ENCODE assay signal across 7 cellular contexts in the genomic region with DNA sequence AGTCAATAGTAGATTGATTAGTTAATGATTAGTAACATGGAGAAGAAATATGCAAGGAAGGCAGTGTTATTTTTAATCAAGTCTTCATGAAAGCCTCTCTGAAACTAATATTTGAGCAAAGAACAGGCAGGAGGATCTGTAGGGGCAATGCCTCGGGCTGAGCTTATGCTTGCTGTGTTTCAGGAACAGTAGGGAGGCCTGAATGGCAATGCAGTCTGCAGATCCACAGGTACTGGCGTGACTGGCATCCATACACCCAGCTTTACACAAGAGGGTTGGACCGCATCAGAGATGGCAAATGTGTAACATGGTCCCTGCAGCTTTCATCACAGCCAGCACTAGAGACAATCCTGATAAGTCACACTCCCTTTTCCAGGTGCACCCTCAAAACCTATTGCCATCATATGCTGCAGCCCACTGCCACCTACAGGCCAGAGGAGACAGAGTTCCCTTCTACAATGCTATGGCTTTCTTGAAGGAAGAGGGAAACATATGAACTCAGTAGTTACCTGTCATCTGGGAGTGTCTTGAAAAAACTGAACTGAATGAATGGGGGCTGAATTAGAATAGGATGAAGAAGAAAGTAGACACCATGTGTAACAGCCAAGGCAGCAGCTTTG.
DNase-seq lines count a peak whose midpoint lies in the region; ATAC-seq, FAIRE-seq and TF ChIP-seq lines count a peak whose summit lies in the region.

No MANE protein-coding gene starts in this region.

- TF ChIP-seq RAD21 in K562 (CRISPR knock-in tag; conservative IDR thresholded peaks at IDR 0.05 in 1 of 2, IDR thresholded peaks at IDR 0.05 in 1 of 2), result peak; percentile 51 to 61

- CTCF ChIA-PET in K562 (lab: Yijun Ruan, JAX; ENCODE audit: low intra/inter-chr PET ratio), result interaction anchor here (0.5 to 0.7 kb wide), 2 partner anchors 529 to 661 kb away, joined by 3 read pairs; no protein-coding TSS in a partner anchor

- in situ Hi-C loops in K562 (cut with MboI), result no loop called here

- FAIRE-seq in GM12892 (lab: Jason Lieb, UNC) (peak; percentile 87), K562 (lab: Jason Lieb, UNC) (peak; percentile 76)

- H2AFZ ChIP-seq in K562 (ENCODE audit: low read depth, low read length), result no peak overlapping the region

- no peaks in the 10 kb centered on the region for H3K27me3 ChIP-seq in K562 (ENCODE audit: control insufficient read depth in 2 of 2, insufficient read depth in 2 of 2, low read length in 2 of 2)

- no peaks in the 10 kb centered on the region for H3K36me3 ChIP-seq in K562 (ENCODE audit: control insufficient read depth, insufficient read depth, low read length)

- peak; percentile 34 for TF ChIP-seq CTCF in HFF-Myc (IDR thresholded peaks at IDR 0.05; ENCODE audit: low read depth, low read length, missing control alignments)
- TF ChIP-seq CTCF in K562 (IDR thresholded peaks at IDR 0.05 in 2 of 3, conservative IDR thresholded peaks at IDR 0.05 in 1 of 3; ENCODE audit: insufficient read depth in 2 of 3, low read depth in 1 of 3, low read length in 3 of 3), result peak; percentile 62 to 70 (median 67)

- H3K9ac ChIP-seq in K562 (ENCODE audit: insufficient read depth in 1 of 2, low read depth in 2 of 2, low read length in 2 of 2), result no peak overlapping the region

- H3K9me1 ChIP-seq in K562 (ENCODE audit: control insufficient read depth, insufficient read depth, low read length), result no peaks in the 10 kb centered on the region

- intact Hi-C loops in K562 (cut with micrococcal nuclease), result loop anchor here (10.0 kb wide), 2 partner anchors 202 to 662 kb away; no protein-coding TSS in a partner anchor

- 0% methylated on average over 3 of the region's 3 CpGs for WGBS in K562 (ENCODE audit: insufficient coverage, low coverage, missing lambda C conversion rate)

- H3K79me2 ChIP-seq in K562 (ENCODE audit: control insufficient read depth, insufficient read depth, low read length), result no peaks in the 10 kb centered on the region

- TF ChIP-seq EP300 in K562 (IDR thresholded peaks at IDR 0.05; ENCODE audit: low read length), result no peak

- TF ChIP-seq POLR2A in GM12892 (IDR thresholded peaks at IDR 0.05; ENCODE audit: low read depth, low read length) (no peak), K562 (conservative IDR thresholded peaks at IDR 0.05) (no peak)

- BruUV-seq in K562 (replicated peaks; lab: Mats Ljungman, UMichigan), result no TSS peak

- H3K27ac ChIP-seq in K562 (ENCODE audit: extremely low read depth, low read depth, low read length), result no peak overlapping the region

- H4K20me1 ChIP-seq in K562 (replicated peaks; ENCODE audit: control insufficient read depth, insufficient read depth, low read length), result no peaks in the 10 kb centered on the region

- peak; percentile 77 for ATAC-seq in K562
- no peak for ATAC-seq in GM21367 (IDR thresholded peaks at IDR 0.05; ENCODE audit: unreplicated experiment)

- no peaks in the 10 kb centered on the region for H3K9me3 ChIP-seq in K562 (replicated peaks; ENCODE audit: control insufficient read depth, insufficient read depth, low read depth, low read length)

- DNase-seq in GM12892 (ENCODE audit: insufficient read length) (no peak), HFF-Myc (ENCODE audit: extremely low read depth, low read depth) (no peak), NCI-H2029 treated with DMSO at 0.1 percent for 48 hours (lab: John Stamatoyannopoulos, UW) (peak; percentile 36), K562 (ENCODE audit: extremely low read depth in 1 of 4, low spot score in 3 of 4) (peak; percentile 14 to 47 (median 25)), kidney tubule cell (ENCODE audit: low spot score) (peak; percentile 47), A172 (ENCODE audit: low spot score) (no peak)

- no peak overlapping the region for H3K4me2 ChIP-seq in K562 (ENCODE audit: insufficient read depth, low read length)

- H3K4me3 ChIP-seq in HFF-Myc (replicated peaks; ENCODE audit: low read depth, low read length) (no peak overlapping the region), K562 (no peak overlapping the region)

- H3K4me1 ChIP-seq in K562 (replicated peaks in 1 of 2; ENCODE audit: control insufficient read depth in 2 of 2, insufficient read depth in 2 of 2, low read length in 2 of 2), result no peaks in the 10 kb centered on the region

- POLR2A ChIA-PET in K562 (lab: Yijun Ruan, JAX), result interaction anchor here (0.6 kb wide), 1 partner anchor 214 kb away, joined by 3 read pairs; no protein-coding TSS in a partner anchor

TF ChIP-seq in K562, 482 proteins besides CTCF, POLR2A, EP300 and RAD21:
- TF ChIP-seq FOS (IDR thresholded peaks at IDR 0.05; ENCODE audit: extremely low read depth, insufficient read length), result no peak
- TF ChIP-seq DEAF1 (CRISPR knock-in tag; IDR thresholded peaks at IDR 0.05), result 0 out of 2 replicates have a peak, but pooled peaks have one; percentile 26
- TF ChIP-seq ZC3H8 (IDR thresholded peaks at IDR 0.05), result no peak
- TF ChIP-seq SMC3 (conservative IDR thresholded peaks at IDR 0.05; ENCODE audit: insufficient read depth, low read depth, low read length), result 0 out of 2 replicates have a peak, but pooled peaks have one; percentile 38
- TF ChIP-seq KLF16 (IDR thresholded peaks at IDR 0.05), result 0 out of 2 replicates have a peak, but pooled peaks have one; percentile 18
- no peak for TF ChIP-seq HNRNPLL (IDR thresholded peaks at IDR 0.05; ENCODE audit: low read depth, low read length, poor library complexity, severe bottlenecking)

Comparison
In these comparisons a context has a peak if more than half of its experiments do, and no peak if none do; other contexts are left out.
1. DNase-seq: peak in NCI-H2029 treated with DMSO at 0.1 percent for 48 hours (single experiment), K562 (4 of 4) and kidney tubule cell (single experiment); none in GM12892 (single experiment), HFF-Myc (single experiment) and A172 (single experiment).